8 cellular contexts compared by ENCODE assay signal in the genomic region with DNA sequence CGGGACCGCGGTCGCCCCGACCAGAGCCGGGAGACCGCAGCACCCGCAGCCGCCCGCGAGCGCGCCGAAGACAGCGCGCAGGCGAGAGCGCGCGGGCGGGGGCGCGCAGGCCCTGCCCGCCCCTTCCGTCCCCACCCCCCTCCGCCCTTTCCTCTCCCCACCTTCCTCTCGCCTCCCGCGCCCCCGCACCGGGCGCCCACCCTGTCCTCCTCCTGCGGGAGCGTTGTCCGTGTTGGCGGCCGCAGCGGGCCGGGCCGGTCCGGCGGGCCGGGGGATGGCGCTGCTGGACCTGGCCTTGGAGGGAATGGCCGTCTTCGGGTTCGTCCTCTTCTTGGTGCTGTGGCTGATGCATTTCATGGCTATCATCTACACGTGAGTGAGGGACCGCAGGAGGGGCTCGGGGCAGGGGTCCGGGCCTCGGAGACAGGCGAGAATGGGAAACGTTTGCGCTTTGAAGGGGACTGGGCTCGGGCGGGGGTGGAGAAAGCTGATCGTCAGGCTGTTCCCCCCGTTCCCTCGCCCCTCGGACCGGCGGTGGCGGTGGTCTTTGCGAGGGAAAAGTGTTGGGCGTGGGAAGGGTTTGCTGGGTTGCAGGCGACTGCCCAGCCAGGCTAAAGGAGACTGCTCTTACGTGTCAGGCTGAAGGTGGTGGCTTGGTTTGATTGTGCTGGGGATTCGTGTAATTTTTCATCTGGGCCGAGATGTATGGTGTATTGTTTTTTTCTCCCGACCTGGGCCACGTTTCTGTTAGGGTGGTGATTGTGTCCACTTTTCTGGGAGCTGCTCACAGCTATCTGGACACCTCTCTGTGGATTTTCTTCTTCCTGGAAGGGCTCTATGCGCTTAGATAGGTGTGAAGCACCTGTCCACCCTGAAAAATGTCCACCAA. TPM values are rescaled to one million over a fixed set of nuclear protein-coding genes. Genes with fewer than 3 reads are reported as not detected.
DNase-seq lines count a peak whose midpoint lies in the region; ATAC-seq and TF ChIP-seq lines count a peak whose summit lies in the region.

No MANE protein-coding gene starts in this region.

- peak overlapping the region; percentile 91 for H3K4me2 ChIP-seq in mammary epithelial cell (ENCODE audit: insufficient read depth, low read depth, low read length)

- WGBS in mammary epithelial cell (ENCODE audit: low coverage, missing lambda C conversion rate) = 3% methylated on average over 27 of the region's 73 CpGs

- H3K4me3 ChIP-seq in mammary epithelial cell (replicated peaks in 1 of 3; ENCODE audit: insufficient read depth in 1 of 3, low read depth in 2 of 3, low read length in 3 of 3) = peak overlapping the region; percentile 69 to 94 (median 88)

- peak in 1 of 2 donors; percentile 40 for TF ChIP-seq CTCF in mammary epithelial cell (conservative IDR thresholded peaks at IDR 0.05 in 1 of 2, IDR thresholded peaks at IDR 0.05 in 1 of 2; ENCODE audit: extremely low read depth in 1 of 2, insufficient read depth in 1 of 2, low read depth in 1 of 2, low read length in 2 of 2)

- DNase-seq in DMS79 (lab: John Stamatoyannopoulos, UW) (peak; percentile 60), SW 1271 (lab: John Stamatoyannopoulos, UW) (peak; percentile 32 to 76), mammary epithelial cell (peak; percentile 53), inferior parietal cortex (ENCODE audit: extremely low spot score) (peak; percentile 42), NCI-H1048 (lab: John Stamatoyannopoulos, UW) (no peak)
- peak; percentile 41 for DNase-seq in stimulated activated CD4-positive, alpha-beta T cell treated with anti-CD3 and anti-CD28 coated beads, Interleukin-15, amount 100 ng/mL, for 24 hours

- no peaks in the 10 kb centered on the region for H3K9me3 ChIP-seq in mammary epithelial cell (replicated peaks; ENCODE audit: insufficient read depth, low read length)

- H3K79me2 ChIP-seq in mammary epithelial cell (ENCODE audit: insufficient read depth, low read length) = peaks cover 56% of the 10 kb centered on the region

- no peaks in the 10 kb centered on the region for H3K36me3 ChIP-seq in mammary epithelial cell (ENCODE audit: insufficient read depth, low read length)

- dilution Hi-C loops in mammary epithelial cell (cut with HindIII; ENCODE audit: low sequenced_read_pairs) = no loop called here

- no peaks in the 10 kb centered on the region for H3K27me3 ChIP-seq in mammary epithelial cell (ENCODE audit: insufficient read depth, low read length)

- H4K20me1 ChIP-seq in mammary epithelial cell (ENCODE audit: insufficient read depth, low read length) = no peaks in the 10 kb centered on the region

- in situ Hi-C loops in mammary epithelial cell (cut with MboI; ENCODE audit: low sequenced_read_pairs in 2 of 2) = loop anchor here in 1 of 2 donors (10.0 kb wide), 1 partner anchor 178 kb away; no protein-coding TSS in a partner anchor

- H3K4me1 ChIP-seq in mammary epithelial cell (ENCODE audit: insufficient read depth, low read length) = peaks cover 24% of the 10 kb centered on the region

- ATAC-seq in GM19463 (IDR thresholded peaks at IDR 0.05; ENCODE audit: unreplicated experiment) (peak; percentile 43), HG03521 (IDR thresholded peaks at IDR 0.05; ENCODE audit: unreplicated experiment) (peak; percentile 32)

- CTCF ChIA-PET in mammary epithelial cell (lab: Charles Lee; ENCODE audit: low non-redundant PET) = interaction anchor here (0.6 kb wide), 1 partner anchor 276 kb away, joined by 5 read pairs; no protein-coding TSS in a partner anchor

- peak overlapping the region; percentile 91 for H2AFZ ChIP-seq in mammary epithelial cell (ENCODE audit: low read depth, low read length)

- peak overlapping the region; percentile 90 for H3K9ac ChIP-seq in mammary epithelial cell (ENCODE audit: insufficient read depth, low read length)

- no TSS peak for BruUV-seq in mammary epithelial cell (replicated peaks; lab: Mats Ljungman, UMichigan)

- intact Hi-C loops in mammary epithelial cell (cut with micrococcal nuclease) = loop anchor here (1.0 to 5.0 kb wide), 6 partner anchors 40 to 1255 kb away; a partner anchor contains a TSS

- H3K27ac ChIP-seq in mammary epithelial cell (ENCODE audit: insufficient read depth, low read depth, low read length) = peak overlapping the region; percentile 81

RNA-seq across cellular contexts. Expression of a gene that starts 0.6 kb away (rescaled TPM):
- 10 to 100 TPM; 44.8 to 51.2 TPM for total RNA-seq in mammary epithelial cell
- polyA plus RNA-seq in mammary epithelial cell = 21.6 TPM
- 21.4 TPM for polyA minus RNA-seq in mammary epithelial cell
